ENCODE assay signal across 8 cellular contexts in the genomic region with DNA sequence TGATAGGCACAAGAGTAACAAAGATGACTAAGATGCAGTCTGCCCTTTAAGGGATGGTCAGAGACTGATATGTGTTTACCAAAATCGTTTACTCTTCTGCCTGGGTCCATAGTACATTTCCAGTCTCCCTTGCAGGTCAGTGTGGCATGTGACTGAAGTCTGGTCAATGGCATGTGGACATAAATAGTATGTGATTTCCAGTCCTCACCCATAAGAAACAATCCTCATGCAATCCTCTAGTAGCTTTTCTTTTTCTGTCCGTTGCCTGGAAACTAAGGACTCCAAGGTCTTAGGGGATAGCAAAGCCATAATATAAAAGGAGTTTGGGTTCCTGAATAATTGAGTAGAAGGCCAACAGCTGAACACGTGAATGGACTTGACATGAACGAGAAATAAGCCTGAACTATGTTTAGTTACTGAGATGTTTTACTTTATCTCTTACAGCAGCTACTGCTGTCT. TPM values are rescaled to one million over a fixed set of nuclear protein-coding genes. Genes with fewer than 3 reads are reported as not detected.
DNase-seq lines count a peak whose midpoint lies in the region; FAIRE-seq and TF ChIP-seq lines count a peak whose summit lies in the region.

No MANE protein-coding gene starts in this region.

- peaks cover 47% of the 10 kb centered on the region for H3K4me1 Mint-ChIP-seq in activated CD4-positive, alpha-beta T cell treated with anti-CD3 and anti-CD28 coated beads, Interleukin-2, amount 10 ng/mL, durations not matched to agents 7 days and 5 days

- CTCF ChIA-PET in activated CD4-positive, alpha-beta T cell treated with anti-CD3 and anti-CD28 coated beads, Interleukin-2, amount 10 ng/mL, durations not matched to agents 7 days and 5 days (lab: Charles Lee) = interaction anchor here (1.0 to 1.6 kb wide), 7 partner anchors 9 to 66 kb away, joined by 3 to 6 read pairs (median 3); no protein-coding TSS in a partner anchor

- H3K4me3 Mint-ChIP-seq in activated CD4-positive, alpha-beta T cell treated with anti-CD3 and anti-CD28 coated beads, Interleukin-2, amount 10 ng/mL, durations not matched to agents 7 days and 5 days = peak overlapping the region; percentile 85

- H3K79me2 ChIP-seq in keratinocyte (ENCODE audit: control insufficient read depth, insufficient read depth, low read length) = peaks cover 35% of the 10 kb centered on the region

- H3K27ac Mint-ChIP-seq in activated CD4-positive, alpha-beta T cell treated with anti-CD3 and anti-CD28 coated beads, Interleukin-2, amount 10 ng/mL, durations not matched to agents 7 days and 5 days = peak overlapping the region; percentile 97

- TF ChIP-seq POLR2A in testis (IDR thresholded peaks at IDR 0.05) = no peak

- POLR2A ChIA-PET in activated CD4-positive, alpha-beta T cell treated with anti-CD3 and anti-CD28 coated beads, Interleukin-2, amount 10 ng/mL, durations not matched to agents 7 days and 5 days (lab: Charles Lee) = no interaction called here

- H3K27me3 Mint-ChIP-seq in activated CD4-positive, alpha-beta T cell treated with anti-CD3 and anti-CD28 coated beads, Interleukin-2, amount 10 ng/mL, durations not matched to agents 7 days and 5 days = no peaks in the 10 kb centered on the region

- H3K27ac ChIP-seq in HUES48 (ENCODE audit: low read depth, low read length) (no peak overlapping the region), keratinocyte (ENCODE audit: control insufficient read depth, insufficient read depth, low read length) (peak overlapping the region; percentile 84), testis (peak overlapping the region in 1 of 2 donors; percentile 93)

- peak overlapping the region; percentile 95 for H2AFZ ChIP-seq in keratinocyte (ENCODE audit: control insufficient read depth, low read length)

- H3K27me3 ChIP-seq in HUES48 (ENCODE audit: control insufficient read depth, insufficient read depth, low read length) = peaks cover 35% of the 10 kb centered on the region
- H3K27me3 ChIP-seq in adipocyte (replicated peaks; ENCODE audit: control insufficient read depth, insufficient read depth, low read length) = no peaks in the 10 kb centered on the region
- H3K27me3 ChIP-seq in keratinocyte (ENCODE audit: control insufficient read depth, extremely low read depth, insufficient read depth, low read length) = no peaks in the 10 kb centered on the region
- H3K27me3 ChIP-seq in testis = no peaks in the 10 kb centered on the region

- H3K9me3 ChIP-seq in HUES48 (ENCODE audit: control insufficient read depth, insufficient read depth, low read length) = no peaks in the 10 kb centered on the region
- H3K9me3 ChIP-seq in adipocyte (ENCODE audit: control insufficient read depth, low read length) = no peaks in the 10 kb centered on the region
- H3K9me3 ChIP-seq in keratinocyte (ENCODE audit: control insufficient read depth, low read depth, low read length) = no peaks in the 10 kb centered on the region
- no peaks in the 10 kb centered on the region for H3K9me3 ChIP-seq in testis

- peak overlapping the region; percentile 78 for H3K4me2 ChIP-seq in keratinocyte (ENCODE audit: control insufficient read depth, extremely low read depth, insufficient read depth, low read depth, low read length)

- H3K4me3 ChIP-seq in HUES48 (ENCODE audit: low read depth, low read length) (peak overlapping the region; percentile 82), adipocyte (ENCODE audit: low read length) (peak overlapping the region; percentile 86), keratinocyte (ENCODE audit: control insufficient read depth in 2 of 3, extremely low read depth in 1 of 3, insufficient read depth in 2 of 3, low read depth in 1 of 3, low read length in 3 of 3) (peak overlapping the region; percentile 58 to 78 (median 77)), testis (peak overlapping the region; percentile 77 to 82)

- H3K36me3 ChIP-seq in HUES48 (ENCODE audit: control insufficient read depth, insufficient read depth, low read length) = peaks cover 4% of the 10 kb centered on the region; the same call in 1 of the 2 replicates
- no peaks in the 10 kb centered on the region for H3K36me3 ChIP-seq in adipocyte (ENCODE audit: control insufficient read depth, insufficient read depth, low read length, severe bottlenecking)
- H3K36me3 ChIP-seq in keratinocyte (ENCODE audit: control insufficient read depth in 2 of 2, extremely low read depth in 1 of 2, insufficient read depth in 2 of 2, low read length in 2 of 2) = no peaks in the 10 kb centered on the region
- H3K36me3 ChIP-seq in testis (ENCODE audit: low read depth, missing control alignments) = no peaks in the 10 kb centered on the region

- DNase-seq in activated CD4-positive, alpha-beta T cell treated with anti-CD3 and anti-CD28 coated beads, Interleukin-2, amount 10 ng/mL, durations not matched to agents 7 days and 5 days = no peak
- DNase-seq in activated CD4-positive, alpha-beta T cell treated with anti-CD3 and anti-CD28 coated beads for 1 hour = no peak
- DNase-seq in adipocyte (ENCODE audit: low read depth) = peak; percentile 51
- no peak for DNase-seq in keratinocyte (ENCODE audit: low read depth, low spot score)
- no peak for DNase-seq in testis
- DNase-seq in activated effector memory CD4-positive, alpha-beta T cell treated with Interleukin-2 at 50 U/mL for 16 hours = no peak
- DNase-seq in NAMALWA (ENCODE audit: low spot score) = no peak

- H3K9me1 ChIP-seq in keratinocyte (ENCODE audit: control insufficient read depth, extremely low read depth, insufficient read depth, low read length) = no peaks in the 10 kb centered on the region

- dilution Hi-C loops in keratinocyte (cut with MboI; ENCODE audit: extremely low pct_ligation_motif_present, low sequenced_read_pairs) = no loop called here

- H3K9ac ChIP-seq in HUES48 (ENCODE audit: low read depth, low read length) = peak overlapping the region; percentile 78; the same call in 1 of the 2 replicates
- peak overlapping the region; percentile 88 for H3K9ac ChIP-seq in adipocyte (ENCODE audit: low read length)
- peak overlapping the region; percentile 92 for H3K9ac ChIP-seq in keratinocyte (ENCODE audit: control insufficient read depth, extremely low read depth, insufficient read depth, low read length)

- no peaks in the 10 kb centered on the region for H4K20me1 ChIP-seq in keratinocyte (ENCODE audit: control insufficient read depth, extremely low read depth, insufficient read depth, low read length)

- TF ChIP-seq CTCF in keratinocyte (optimal IDR thresholded peaks at IDR 0.05 in 1 of 3, IDR thresholded peaks at IDR 0.05 in 1 of 3, conservative IDR thresholded peaks at IDR 0.05 in 1 of 3; ENCODE audit: extremely low read depth in 1 of 3, insufficient read depth in 2 of 3, low read length in 3 of 3) (no peak), testis (IDR thresholded peaks at IDR 0.05) (no peak)

- H3K9me3 Mint-ChIP-seq in activated CD4-positive, alpha-beta T cell treated with anti-CD3 and anti-CD28 coated beads, Interleukin-2, amount 10 ng/mL, durations not matched to agents 7 days and 5 days = no peaks in the 10 kb centered on the region

- peaks cover 27% of the 10 kb centered on the region for H3K36me3 Mint-ChIP-seq in activated CD4-positive, alpha-beta T cell treated with anti-CD3 and anti-CD28 coated beads, Interleukin-2, amount 10 ng/mL, durations not matched to agents 7 days and 5 days (ENCODE audit: low read depth)

- FAIRE-seq in keratinocyte (lab: Jason Lieb, UNC) = no peak

- intact Hi-C loops in testis (cut with DNase I; ENCODE audit: low total_unique reads) = no loop called here

- 9% methylated on average over 4 of the region's 4 CpGs for WGBS in testis, 2 donors

- peaks cover 5% of the 10 kb centered on the region; the same call in 1 of the 2 replicates for H3K4me1 ChIP-seq in HUES48 (ENCODE audit: control insufficient read depth, insufficient read depth, low read length)
- peaks cover 30% of the 10 kb centered on the region for H3K4me1 ChIP-seq in adipocyte (ENCODE audit: control insufficient read depth, insufficient read depth, low read length)
- H3K4me1 ChIP-seq in keratinocyte (ENCODE audit: control insufficient read depth, extremely low read depth, insufficient read depth, low read length) = peaks cover 23% of the 10 kb centered on the region
- H3K4me1 ChIP-seq in testis = no peaks in the 10 kb centered on the region

RNA-seq across cellular contexts. Expression of gene SLC9B2, which starts 1.1 kb away (rescaled TPM):
- 10 to 100 TPM; 17.9 to 19.9 TPM for total RNA-seq in activated CD4-positive, alpha-beta T cell treated with anti-CD3 and anti-CD28 coated beads, Interleukin-2, amount 10 ng/mL, durations not matched to agents 7 days and 5 days
- polyA plus RNA-seq in keratinocyte (10.8 to 14.6 TPM (median 14.0 TPM) in 3 replicates), testis (ENCODE audit: insufficient read depth, low read depth, low replicate concordance) (9.7 TPM)
- polyA plus RNA-seq in keratinocyte (2011; ENCODE audit: low read depth) = 14.2 TPM
- polyA plus RNA-seq in keratinocyte (2011; cell fraction: cytosol; rRNA removed) = 12.6 and 20.5 TPM in 2 replicates
- polyA plus RNA-seq in keratinocyte (2011; cell fraction: nucleus; rRNA removed) = 13.3 and 16.5 TPM in 2 replicates
- 7.8 and 14.3 TPM in 2 replicates for polyA plus RNA-seq in keratinocyte (2012; ENCODE audit: low replicate concordance)
- polyA minus RNA-seq in keratinocyte = 6.6 to 31.2 TPM (median 15.2 TPM) in 3 replicates
- polyA minus RNA-seq in keratinocyte (2011; cell fraction: cytosol; rRNA and poly(A)+ RNA removed) = 14.0 TPM
- polyA minus RNA-seq in keratinocyte (2011; cell fraction: nucleus; rRNA and poly(A)+ RNA removed) = 13.1 and 21.8 TPM in 2 replicates
- 10 to 100 TPM; 10.2 to 14.6 TPM for total RNA-seq in testis

RNA-seq across cellular contexts. Expression of gene BDH2, which starts 24.2 kb away (rescaled TPM):
- total RNA-seq in activated CD4-positive, alpha-beta T cell treated with anti-CD3 and anti-CD28 coated beads, Interleukin-2, amount 10 ng/mL, durations not matched to agents 7 days and 5 days = 10 to 100 TPM; 15.5 to 17.2 TPM
- polyA plus RNA-seq in keratinocyte (31.6 to 58.1 TPM (median 51.3 TPM) in 3 replicates), testis (ENCODE audit: insufficient read depth, low read depth, low replicate concordance) (41.2 TPM)
- polyA plus RNA-seq in keratinocyte (2011; ENCODE audit: low read depth) = 17.1 TPM
- 26.6 and 41.6 TPM in 2 replicates for polyA plus RNA-seq in keratinocyte (2011; cell fraction: cytosol; rRNA removed)
- 61.5 and 67.4 TPM in 2 replicates for polyA plus RNA-seq in keratinocyte (2011; cell fraction: nucleus; rRNA removed)
- 24.1 and 24.7 TPM in 2 replicates for polyA plus RNA-seq in keratinocyte (2012; ENCODE audit: low replicate concordance)
- polyA minus RNA-seq in keratinocyte = 2.9 to 13.8 TPM (median 13.2 TPM) in 3 replicates
- 19.4 TPM for polyA minus RNA-seq in keratinocyte (2011; cell fraction: cytosol; rRNA and poly(A)+ RNA removed)
- polyA minus RNA-seq in keratinocyte (2011; cell fraction: nucleus; rRNA and poly(A)+ RNA removed) = 7.9 and 14.3 TPM in 2 replicates
- total RNA-seq in testis = 10 to 100 TPM; 53.1 to 54.7 TPM

RNA-seq across cellular contexts. Expression of gene SLC9B1, which starts 56.0 kb away (rescaled TPM):
- 1 to 10 TPM; 1.9 to 2.3 TPM for total RNA-seq in activated CD4-positive, alpha-beta T cell treated with anti-CD3 and anti-CD28 coated beads, Interleukin-2, amount 10 ng/mL, durations not matched to agents 7 days and 5 days
- polyA plus RNA-seq in keratinocyte (0.07 to 0.26 TPM in 2 of 3 replicates, not detected in the other), testis (ENCODE audit: insufficient read depth, low read depth, low replicate concordance) (108 TPM)
- 1.1 TPM for polyA plus RNA-seq in keratinocyte (2011; ENCODE audit: low read depth)
- polyA plus RNA-seq in keratinocyte (2011; cell fraction: cytosol; rRNA removed) = 0.12 and 0.23 TPM in 2 replicates
- polyA plus RNA-seq in keratinocyte (2011; cell fraction: nucleus; rRNA removed) = 0.14 TPM in 1 of 2 replicates, not detected in the other
- polyA plus RNA-seq in keratinocyte (2012; ENCODE audit: low replicate concordance) = 0.24 and 1.1 TPM in 2 replicates
- 0.46 TPM in 1 of 3 replicates, not detected in the others for polyA minus RNA-seq in keratinocyte
- not detected for polyA minus RNA-seq in keratinocyte (2011; cell fraction: cytosol; rRNA and poly(A)+ RNA removed)
- polyA minus RNA-seq in keratinocyte (2011; cell fraction: nucleus; rRNA and poly(A)+ RNA removed) = not detected in 2 replicates
- total RNA-seq in testis = 10 to 100 TPM; 23.4 to 27.2 TPM

Comparison
In these comparisons a context has a peak if more than half of its experiments do, and no peak if none do; other contexts are left out.
1. RNA of gene SLC9B1, which starts 56.0 kb away (total RNA-seq): 23.4 to 27.2 TPM in testis; 1.9 to 2.3 TPM in activated CD4-positive, alpha-beta T cell treated with anti-CD3 and anti-CD28 coated beads, Interleukin-2, amount 10 ng/mL, durations not matched to agents 7 days and 5 days; every median in the first group is over 4 times any median in the second.
2. Peak in every context shown above with its lines, with median percentiles within 50 percentile points of each other: H3K4me3 ChIP-seq and H3K9ac ChIP-seq.